ENCODE assay signal across 1 cellular context in the genomic region with DNA sequence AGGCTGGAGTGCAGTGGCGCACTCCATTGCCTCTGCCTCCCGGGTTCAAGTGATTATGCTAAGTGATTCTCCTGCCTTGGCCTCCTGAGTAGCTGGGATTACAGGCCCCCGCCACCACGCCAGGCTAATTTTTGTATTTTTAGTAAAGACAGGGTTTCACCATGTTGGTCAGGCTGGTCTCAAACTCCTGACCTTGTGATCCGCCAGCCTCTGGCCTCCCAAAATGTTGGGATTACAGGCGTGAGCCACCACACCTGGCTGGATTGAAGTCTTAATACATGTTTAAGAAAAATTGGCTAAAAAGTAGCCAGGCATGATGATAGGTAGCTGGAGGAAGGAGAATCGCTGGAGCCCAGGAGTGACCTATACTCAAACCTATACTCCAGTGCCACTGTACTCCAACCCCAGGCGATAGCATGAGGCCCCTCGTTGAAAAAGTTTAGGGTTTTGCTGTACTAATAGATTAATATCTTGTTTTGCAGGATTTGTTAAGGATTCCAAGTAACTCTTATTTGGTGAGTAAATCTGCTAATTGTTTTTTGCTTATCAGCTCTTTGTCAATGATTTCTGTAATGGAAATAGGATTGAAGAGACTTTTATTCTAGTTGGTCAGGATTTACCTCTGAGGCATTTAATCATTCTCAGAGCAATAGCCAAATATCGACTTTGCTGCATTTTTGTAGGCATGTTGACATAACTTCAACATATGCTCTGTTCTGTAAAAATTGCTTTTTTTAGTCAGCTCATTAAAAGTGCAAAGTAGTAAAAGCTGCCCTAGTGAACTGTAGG.
TF ChIP-seq lines count a peak whose summit lies in the region.

No MANE protein-coding gene starts in this region.

TF ChIP-seq in K562, 482 proteins besides CTCF, POLR2A, EP300 and RAD21 (continued from another document and continues in another):
- no peak for TF ChIP-seq MLX (CRISPR knock-in tag; conservative IDR thresholded peaks at IDR 0.05)
- TF ChIP-seq MCM2 (IDR thresholded peaks at IDR 0.05; ENCODE audit: low read depth): no peak
- TF ChIP-seq TEAD2 (tag; IDR thresholded peaks at IDR 0.05): no peak
- peak; percentile 26; the same call in 1 of the 2 replicates for TF ChIP-seq ELF2 (CRISPR knock-in tag; IDR thresholded peaks at IDR 0.05)
- no peak for TF ChIP-seq HDAC6 (IDR thresholded peaks at IDR 0.05; ENCODE audit: low read depth, low read length)
- TF ChIP-seq MAFG (tag; conservative IDR thresholded peaks at IDR 0.05): peak; percentile 24; the same call in 1 of the 2 replicates
- TF ChIP-seq HNRNPUL1 (IDR thresholded peaks at IDR 0.05; ENCODE audit: low read length): peak; percentile 83
- TF ChIP-seq FOXM1 (IDR thresholded peaks at IDR 0.05; ENCODE audit: low read depth): no peak
- peak; percentile 5; the same call in 1 of the 2 replicates for TF ChIP-seq FOXM1 (CRISPR knock-in tag; IDR thresholded peaks at IDR 0.05; ENCODE audit: low read depth)
- 0 out of 2 replicates have a peak, but pooled peaks have one; percentile 1 for TF ChIP-seq HMBOX1 (IDR thresholded peaks at IDR 0.05)
- no peak for TF ChIP-seq NFIX (CRISPR knock-in tag; IDR thresholded peaks at IDR 0.05; ENCODE audit: low read depth)
- no peak for TF ChIP-seq U2AF1 (optimal IDR thresholded peaks at IDR 0.05; ENCODE audit: low read depth, low read length)
- TF ChIP-seq RHOXF2B (CRISPR knock-in tag; conservative IDR thresholded peaks at IDR 0.05): no peak
- no peak for TF ChIP-seq ZNF280A (IDR thresholded peaks at IDR 0.05; ENCODE audit: low read depth, partially characterized antibody)
- TF ChIP-seq SIN3A (IDR thresholded peaks at IDR 0.05; ENCODE audit: borderline replicate concordance in 2 of 2, control insufficient read depth in 1 of 2, low read depth in 2 of 2, low read length in 2 of 2): no peak; a peak in 2 of 4 replicates
- no peak for TF ChIP-seq PURB (CRISPR knock-in tag; IDR thresholded peaks at IDR 0.05; ENCODE audit: low read depth)
- TF ChIP-seq PHB (CRISPR knock-in tag; IDR thresholded peaks at IDR 0.05): no peak
- no peak for TF ChIP-seq SIN3B (IDR thresholded peaks at IDR 0.05; ENCODE audit: low read depth)
- TF ChIP-seq NCOR1 (IDR thresholded peaks at IDR 0.05): peak; percentile 28; the same call in 1 of the 2 replicates
- no peak for TF ChIP-seq MED1 (CRISPR knock-in tag; IDR thresholded peaks at IDR 0.05; ENCODE audit: borderline replicate concordance)
- TF ChIP-seq HNRNPL (IDR thresholded peaks at IDR 0.05; ENCODE audit: low read depth, low read length): 0 out of 2 replicates have a peak, but pooled peaks have one; percentile 5
- no peak for TF ChIP-seq ESRRB (CRISPR knock-in tag; IDR thresholded peaks at IDR 0.05; ENCODE audit: borderline replicate concordance)
- TF ChIP-seq, protein P1, sequence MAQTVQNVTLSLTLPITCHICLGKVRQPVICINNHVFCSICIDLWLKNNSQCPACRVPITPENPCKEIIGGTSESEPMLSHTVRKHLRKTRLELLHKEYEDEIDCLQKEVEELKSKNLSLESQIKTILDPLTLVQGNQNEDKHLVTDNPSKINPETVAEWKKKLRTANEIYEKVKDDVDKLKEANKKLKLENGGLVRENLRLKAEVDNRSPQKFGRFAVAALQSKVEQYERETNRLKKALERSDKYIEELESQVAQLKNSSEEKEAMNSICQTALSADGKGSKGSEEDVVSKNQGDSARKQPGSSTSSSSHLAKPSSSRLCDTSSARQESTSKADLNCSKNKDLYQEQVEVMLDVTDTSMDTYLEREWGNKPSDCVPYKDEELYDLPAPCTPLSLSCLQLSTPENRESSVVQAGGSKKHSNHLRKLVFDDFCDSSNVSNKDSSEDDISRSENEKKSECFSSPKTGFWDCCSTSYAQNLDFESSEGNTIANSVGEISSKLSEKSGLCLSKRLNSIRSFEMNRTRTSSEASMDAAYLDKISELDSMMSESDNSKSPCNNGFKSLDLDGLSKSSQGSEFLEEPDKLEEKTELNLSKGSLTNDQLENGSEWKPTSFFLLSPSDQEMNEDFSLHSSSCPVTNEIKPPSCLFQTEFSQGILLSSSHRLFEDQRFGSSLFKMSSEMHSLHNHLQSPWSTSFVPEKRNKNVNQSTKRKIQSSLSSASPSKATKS (CRISPR knock-in tag; IDR thresholded peaks at IDR 0.05): no peak
- no peak for TF ChIP-seq HLTF (IDR thresholded peaks at IDR 0.05)
- no peak for TF ChIP-seq STAT5B (CRISPR knock-in tag; IDR thresholded peaks at IDR 0.05)
- no peak for TF ChIP-seq GABPB2 (CRISPR knock-in tag; conservative IDR thresholded peaks at IDR 0.05)
- TF ChIP-seq MAZ (CRISPR knock-in tag; conservative IDR thresholded peaks at IDR 0.05 in 1 of 2, IDR thresholded peaks at IDR 0.05 in 1 of 2): no peak
- TF ChIP-seq CAMTA2 (CRISPR knock-in tag; conservative IDR thresholded peaks at IDR 0.05): no peak
- TF ChIP-seq ZNF232 (CRISPR knock-in tag; IDR thresholded peaks at IDR 0.05): no peak
- TF ChIP-seq, protein P2, sequence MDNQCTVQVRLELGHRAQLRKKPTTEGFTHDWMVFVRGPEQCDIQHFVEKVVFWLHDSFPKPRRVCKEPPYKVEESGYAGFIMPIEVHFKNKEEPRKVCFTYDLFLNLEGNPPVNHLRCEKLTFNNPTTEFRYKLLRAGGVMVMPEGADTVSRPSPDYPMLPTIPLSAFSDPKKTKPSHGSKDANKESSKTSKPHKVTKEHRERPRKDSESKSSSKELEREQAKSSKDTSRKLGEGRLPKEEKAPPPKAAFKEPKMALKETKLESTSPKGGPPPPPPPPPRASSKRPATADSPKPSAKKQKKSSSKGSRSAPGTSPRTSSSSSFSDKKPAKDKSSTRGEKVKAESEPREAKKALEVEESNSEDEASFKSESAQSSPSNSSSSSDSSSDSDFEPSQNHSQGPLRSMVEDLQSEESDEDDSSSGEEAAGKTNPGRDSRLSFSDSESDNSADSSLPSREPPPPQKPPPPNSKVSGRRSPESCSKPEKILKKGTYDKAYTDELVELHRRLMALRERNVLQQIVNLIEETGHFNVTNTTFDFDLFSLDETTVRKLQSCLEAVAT (IDR thresholded peaks at IDR 0.05): peak; percentile 34 to 84
- TF ChIP-seq TARDBP (IDR thresholded peaks at IDR 0.05): no peak
- TF ChIP-seq RBM25 (IDR thresholded peaks at IDR 0.05; ENCODE audit: low read depth, low read length, severe bottlenecking): no peak
- 0 out of 2 replicates have a peak, but pooled peaks have one; percentile 16 for TF ChIP-seq SOX6 (IDR thresholded peaks at IDR 0.05)
- no peak for TF ChIP-seq MEF2A (IDR thresholded peaks at IDR 0.05; ENCODE audit: control insufficient read depth, low read depth, low read length)
- TF ChIP-seq ZNF644 (tag; IDR thresholded peaks at IDR 0.05; ENCODE audit: low read depth): no peak
- TF ChIP-seq, protein P3, sequence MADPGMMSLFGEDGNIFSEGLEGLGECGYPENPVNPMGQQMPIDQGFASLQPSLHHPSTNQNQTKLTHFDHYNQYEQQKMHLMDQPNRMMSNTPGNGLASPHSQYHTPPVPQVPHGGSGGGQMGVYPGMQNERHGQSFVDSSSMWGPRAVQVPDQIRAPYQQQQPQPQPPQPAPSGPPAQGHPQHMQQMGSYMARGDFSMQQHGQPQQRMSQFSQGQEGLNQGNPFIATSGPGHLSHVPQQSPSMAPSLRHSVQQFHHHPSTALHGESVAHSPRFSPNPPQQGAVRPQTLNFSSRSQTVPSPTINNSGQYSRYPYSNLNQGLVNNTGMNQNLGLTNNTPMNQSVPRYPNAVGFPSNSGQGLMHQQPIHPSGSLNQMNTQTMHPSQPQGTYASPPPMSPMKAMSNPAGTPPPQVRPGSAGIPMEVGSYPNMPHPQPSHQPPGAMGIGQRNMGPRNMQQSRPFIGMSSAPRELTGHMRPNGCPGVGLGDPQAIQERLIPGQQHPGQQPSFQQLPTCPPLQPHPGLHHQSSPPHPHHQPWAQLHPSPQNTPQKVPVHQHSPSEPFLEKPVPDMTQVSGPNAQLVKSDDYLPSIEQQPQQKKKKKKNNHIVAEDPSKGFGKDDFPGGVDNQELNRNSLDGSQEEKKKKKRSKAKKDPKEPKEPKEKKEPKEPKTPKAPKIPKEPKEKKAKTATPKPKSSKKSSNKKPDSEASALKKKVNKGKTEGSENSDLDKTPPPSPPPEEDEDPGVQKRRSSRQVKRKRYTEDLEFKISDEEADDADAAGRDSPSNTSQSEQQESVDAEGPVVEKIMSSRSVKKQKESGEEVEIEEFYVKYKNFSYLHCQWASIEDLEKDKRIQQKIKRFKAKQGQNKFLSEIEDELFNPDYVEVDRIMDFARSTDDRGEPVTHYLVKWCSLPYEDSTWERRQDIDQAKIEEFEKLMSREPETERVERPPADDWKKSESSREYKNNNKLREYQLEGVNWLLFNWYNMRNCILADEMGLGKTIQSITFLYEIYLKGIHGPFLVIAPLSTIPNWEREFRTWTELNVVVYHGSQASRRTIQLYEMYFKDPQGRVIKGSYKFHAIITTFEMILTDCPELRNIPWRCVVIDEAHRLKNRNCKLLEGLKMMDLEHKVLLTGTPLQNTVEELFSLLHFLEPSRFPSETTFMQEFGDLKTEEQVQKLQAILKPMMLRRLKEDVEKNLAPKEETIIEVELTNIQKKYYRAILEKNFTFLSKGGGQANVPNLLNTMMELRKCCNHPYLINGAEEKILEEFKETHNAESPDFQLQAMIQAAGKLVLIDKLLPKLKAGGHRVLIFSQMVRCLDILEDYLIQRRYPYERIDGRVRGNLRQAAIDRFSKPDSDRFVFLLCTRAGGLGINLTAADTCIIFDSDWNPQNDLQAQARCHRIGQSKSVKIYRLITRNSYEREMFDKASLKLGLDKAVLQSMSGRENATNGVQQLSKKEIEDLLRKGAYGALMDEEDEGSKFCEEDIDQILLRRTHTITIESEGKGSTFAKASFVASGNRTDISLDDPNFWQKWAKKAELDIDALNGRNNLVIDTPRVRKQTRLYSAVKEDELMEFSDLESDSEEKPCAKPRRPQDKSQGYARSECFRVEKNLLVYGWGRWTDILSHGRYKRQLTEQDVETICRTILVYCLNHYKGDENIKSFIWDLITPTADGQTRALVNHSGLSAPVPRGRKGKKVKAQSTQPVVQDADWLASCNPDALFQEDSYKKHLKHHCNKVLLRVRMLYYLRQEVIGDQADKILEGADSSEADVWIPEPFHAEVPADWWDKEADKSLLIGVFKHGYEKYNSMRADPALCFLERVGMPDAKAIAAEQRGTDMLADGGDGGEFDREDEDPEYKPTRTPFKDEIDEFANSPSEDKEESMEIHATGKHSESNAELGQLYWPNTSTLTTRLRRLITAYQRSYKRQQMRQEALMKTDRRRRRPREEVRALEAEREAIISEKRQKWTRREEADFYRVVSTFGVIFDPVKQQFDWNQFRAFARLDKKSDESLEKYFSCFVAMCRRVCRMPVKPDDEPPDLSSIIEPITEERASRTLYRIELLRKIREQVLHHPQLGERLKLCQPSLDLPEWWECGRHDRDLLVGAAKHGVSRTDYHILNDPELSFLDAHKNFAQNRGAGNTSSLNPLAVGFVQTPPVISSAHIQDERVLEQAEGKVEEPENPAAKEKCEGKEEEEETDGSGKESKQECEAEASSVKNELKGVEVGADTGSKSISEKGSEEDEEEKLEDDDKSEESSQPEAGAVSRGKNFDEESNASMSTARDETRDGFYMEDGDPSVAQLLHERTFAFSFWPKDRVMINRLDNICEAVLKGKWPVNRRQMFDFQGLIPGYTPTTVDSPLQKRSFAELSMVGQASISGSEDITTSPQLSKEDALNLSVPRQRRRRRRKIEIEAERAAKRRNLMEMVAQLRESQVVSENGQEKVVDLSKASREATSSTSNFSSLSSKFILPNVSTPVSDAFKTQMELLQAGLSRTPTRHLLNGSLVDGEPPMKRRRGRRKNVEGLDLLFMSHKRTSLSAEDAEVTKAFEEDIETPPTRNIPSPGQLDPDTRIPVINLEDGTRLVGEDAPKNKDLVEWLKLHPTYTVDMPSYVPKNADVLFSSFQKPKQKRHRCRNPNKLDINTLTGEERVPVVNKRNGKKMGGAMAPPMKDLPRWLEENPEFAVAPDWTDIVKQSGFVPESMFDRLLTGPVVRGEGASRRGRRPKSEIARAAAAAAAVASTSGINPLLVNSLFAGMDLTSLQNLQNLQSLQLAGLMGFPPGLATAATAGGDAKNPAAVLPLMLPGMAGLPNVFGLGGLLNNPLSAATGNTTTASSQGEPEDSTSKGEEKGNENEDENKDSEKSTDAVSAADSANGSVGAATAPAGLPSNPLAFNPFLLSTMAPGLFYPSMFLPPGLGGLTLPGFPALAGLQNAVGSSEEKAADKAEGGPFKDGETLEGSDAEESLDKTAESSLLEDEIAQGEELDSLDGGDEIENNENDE (IDR thresholded peaks at IDR 0.05; ENCODE audit: low read depth, low read length): no peak
- no peak for TF ChIP-seq NEUROD1 (IDR thresholded peaks at IDR 0.05; ENCODE audit: borderline replicate concordance, low read depth, low read length, partially characterized antibody)
- TF ChIP-seq DPF2 (IDR thresholded peaks at IDR 0.05): no peak
- TF ChIP-seq, protein P4, sequence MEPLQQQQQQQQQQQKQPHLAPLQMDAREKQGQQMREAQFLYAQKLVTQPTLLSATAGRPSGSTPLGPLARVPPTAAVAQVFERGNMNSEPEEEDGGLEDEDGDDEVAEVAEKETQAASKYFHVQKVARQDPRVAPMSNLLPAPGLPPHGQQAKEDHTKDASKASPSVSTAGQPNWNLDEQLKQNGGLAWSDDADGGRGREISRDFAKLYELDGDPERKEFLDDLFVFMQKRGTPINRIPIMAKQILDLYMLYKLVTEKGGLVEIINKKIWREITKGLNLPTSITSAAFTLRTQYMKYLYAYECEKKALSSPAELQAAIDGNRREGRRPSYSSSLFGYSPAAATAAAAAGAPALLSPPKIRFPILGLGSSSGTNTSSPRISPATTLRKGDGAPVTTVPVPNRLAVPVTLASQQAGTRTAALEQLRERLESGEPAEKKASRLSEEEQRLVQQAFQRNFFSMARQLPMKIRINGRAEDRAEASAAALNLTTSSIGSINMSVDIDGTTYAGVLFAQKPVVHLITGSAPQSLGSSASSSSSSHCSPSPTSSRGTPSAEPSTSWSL (CRISPR knock-in tag; IDR thresholded peaks at IDR 0.05; ENCODE audit: borderline replicate concordance): no peak
- TF ChIP-seq TRIM24 (IDR thresholded peaks at IDR 0.05): no peak
